In genomic region chr3:66435988-66436387, GRCh38 we compare ENCODE assay signal across 28 cellular contexts.
DNase-seq lines count a peak whose midpoint lies in the region; ATAC-seq and TF ChIP-seq lines count a peak whose summit lies in the region.
"Had no signal": no experiment of that assay in that cellular context is flagged by ENCODE, and none has a peak within 500 bp of the region (broad histone marks: within the 10 kb centered on the region; RNA-seq: fewer than 3 reads in every experiment).

No MANE protein-coding gene starts in this region.

- peaks cover 47% of the 10 kb centered on the region for H3K4me1 Mint-ChIP-seq in osteocyte (ENCODE audit: unreplicated experiment)

- ATAC-seq in psoas muscle, result peak in 3 of 4 donors; percentile 33 to 53 (median 51)
- ATAC-seq: left lobe of liver; stimulated activated naive CD8-positive, alpha-beta T cell treated with anti-CD3 and anti-CD28 coated beads, Interleukin-15, amount 100 ng/mL, for 72 hours had no signal

- H3K4me3 ChIP-seq in mammary epithelial cell (replicated peaks in 1 of 3; ENCODE audit: insufficient read depth in 1 of 3, low read depth in 2 of 3, low read length in 3 of 3) (no peak overlapping the region), right atrium auricular region (no peak overlapping the region), psoas muscle (no peak overlapping the region), PC-9 (no peak overlapping the region), Karpas-422 (ENCODE audit: low read length) (no peak overlapping the region)
- H3K4me3 ChIP-seq: dorsolateral prefrontal cortex, smooth muscle cell had no signal

- H3K27me3 ChIP-seq in mammary epithelial cell (ENCODE audit: insufficient read depth, low read length), result no peaks in the 10 kb centered on the region
- no peaks in the 10 kb centered on the region for H3K27me3 ChIP-seq in right atrium auricular region
- no peaks in the 10 kb centered on the region for H3K27me3 ChIP-seq in psoas muscle (ENCODE audit: insufficient read depth in 3 of 3, low read length in 2 of 3)
- H3K27me3 ChIP-seq in PC-9 (ENCODE audit: insufficient read depth, low read depth), result no peaks in the 10 kb centered on the region
- no peaks in the 10 kb centered on the region for H3K27me3 ChIP-seq in Karpas-422 (ENCODE audit: low read length)
- H3K27me3 ChIP-seq: dorsolateral prefrontal cortex had no signal

- CTCF ChIA-PET in mammary epithelial cell (lab: Charles Lee; ENCODE audit: low non-redundant PET) (no interaction called here), PC-9 (lab: Charles Lee) (no interaction called here)

- H3K27ac ChIP-seq in mammary epithelial cell (ENCODE audit: insufficient read depth, low read depth, low read length) (no peak overlapping the region), right atrium auricular region (peak overlapping the region; percentile 30 to 47), psoas muscle (peak overlapping the region; percentile 69), PC-9 (no peak overlapping the region), Karpas-422 (ENCODE audit: low read length) (no peak overlapping the region)

- peaks cover 16% of the 10 kb centered on the region for H3K36me3 Mint-ChIP-seq in osteocyte (ENCODE audit: unreplicated experiment)
- H3K36me3 Mint-ChIP-seq: IgD-negative memory B cell, mesothelial cell of epicardium had no signal

- 45% methylated on average over 4 of the region's 6 CpGs for WGBS in mammary epithelial cell (ENCODE audit: low coverage, missing lambda C conversion rate)
- WGBS in psoas muscle, 3 donors, result 33 to 48% (median 38%) methylated on average over 6 of the region's 6 CpGs

- no peaks in the 10 kb centered on the region for H3F3A ChIP-seq in PC-9 (ENCODE audit: insufficient read depth, low read depth)

- H3K27ac Mint-ChIP-seq in osteocyte (ENCODE audit: unreplicated experiment), result no peak overlapping the region
- H3K27ac Mint-ChIP-seq: activated CD4-positive, alpha-beta T cell treated with anti-CD3 and anti-CD28 coated beads, Interleukin-2, amount 10 ng/mL, durations not matched to agents 24 days and 14 days; B cell; IgD-negative memory B cell; immature natural killer cell; mesothelial cell of epicardium; naive B cell had no signal

- BruUV-seq in mammary epithelial cell (replicated peaks; lab: Mats Ljungman, UMichigan) (no TSS peak), PC-9 (replicated peaks; lab: Mats Ljungman, UMichigan) (no TSS peak)

- dilution Hi-C loops in mammary epithelial cell (cut with HindIII; ENCODE audit: low sequenced_read_pairs), result no loop called here

- in situ Hi-C loops in G401 (cut with HindIII; ENCODE audit: low sequenced_read_pairs) (no loop called here), mammary epithelial cell (cut with MboI; ENCODE audit: low sequenced_read_pairs in 2 of 2) (no loop called here)

- H3K4me1 ChIP-seq in mammary epithelial cell (ENCODE audit: insufficient read depth, low read length) (peaks cover 32% of the 10 kb centered on the region), right atrium auricular region (peaks cover 0 to 78% of the 10 kb centered on the region in 2 donors), psoas muscle (peaks cover 82% of the 10 kb centered on the region), PC-9 (replicated peaks; ENCODE audit: insufficient read depth) (peaks cover 7% of the 10 kb centered on the region; the same call in 1 of the 2 replicates), Karpas-422 (ENCODE audit: low read length) (peaks cover 79% of the 10 kb centered on the region)

- H3K36me3 ChIP-seq in mammary epithelial cell (ENCODE audit: insufficient read depth, low read length) (no peaks in the 10 kb centered on the region), right atrium auricular region (no peaks in the 10 kb centered on the region), psoas muscle (ENCODE audit: insufficient read depth in 1 of 2, low read depth in 1 of 2) (no peaks in the 10 kb centered on the region), PC-9 (ENCODE audit: low read depth) (no peaks in the 10 kb centered on the region), Karpas-422 (ENCODE audit: insufficient read depth, low read length) (no peaks in the 10 kb centered on the region)

- H3K9me3 ChIP-seq in mammary epithelial cell (replicated peaks; ENCODE audit: insufficient read depth, low read length) (no peaks in the 10 kb centered on the region), right atrium auricular region (no peaks in the 10 kb centered on the region), psoas muscle (no peaks in the 10 kb centered on the region), PC-9 (ENCODE audit: insufficient read depth, low read depth) (no peaks in the 10 kb centered on the region), Karpas-422 (ENCODE audit: low read length) (no peaks in the 10 kb centered on the region)

- intact Hi-C loops in mammary epithelial cell (cut with micrococcal nuclease), result no loop called here
- intact Hi-C loops in psoas muscle (cut with DNase I), result no loop called here
- intact Hi-C loops in PC-9 (cut with micrococcal nuclease; ENCODE audit: unreplicated experiment), result no loop called here

- no peaks in the 10 kb centered on the region for H3K9me3 Mint-ChIP-seq in osteocyte (ENCODE audit: unreplicated experiment)
- H3K9me3 Mint-ChIP-seq: activated CD4-positive, alpha-beta T cell treated with anti-CD3 and anti-CD28 coated beads, Interleukin-2, amount 10 ng/mL, durations not matched to agents 24 days and 14 days; CD8-positive, alpha-beta memory T cell; IgD-negative memory B cell; immature natural killer cell; mesothelial cell of epicardium; naive B cell; stimulated activated naive CD8-positive, alpha-beta T cell treated with anti-CD3 and anti-CD28 coated beads, Interleukin-15, amount 100 ng/mL, for 72 hours had no signal

- H3K27me3 Mint-ChIP-seq in osteocyte (ENCODE audit: unreplicated experiment), result no peaks in the 10 kb centered on the region
- H3K27me3 Mint-ChIP-seq: activated CD4-positive, alpha-beta T cell treated with anti-CD3 and anti-CD28 coated beads, Interleukin-2, amount 10 ng/mL, durations not matched to agents 24 days and 14 days; B cell; CD8-positive, alpha-beta memory T cell had no signal

- DNase-seq in G401 (ENCODE audit: low spot score), result peak; percentile 67
- no peak for DNase-seq in mammary epithelial cell
- DNase-seq in right atrium auricular region (ENCODE audit: low spot score), result no peak
- DNase-seq in psoas muscle, result peak in 1 of 2 donors; percentile 77
- DNase-seq in central memory CD4-positive, alpha-beta T cell, result no peak
- no peak for DNase-seq in PC-9
- no peak for DNase-seq in Karpas-422
- DNase-seq in osteocyte (ENCODE audit: extremely low spot score, unreplicated experiment), result no peak
- DNase-seq: activated CD4-positive, alpha-beta T cell treated with anti-CD3 and anti-CD28 coated beads, Interleukin-2, amount 10 ng/mL, durations not matched to agents 24 days and 14 days; activated T-cell treated with anti-CD3 and anti-CD28 coated beads, Interleukin-2, amount 50 U/mL, for 1 hour; CD8-positive, alpha-beta memory T cell; cerebellar nuclear complex; dorsolateral prefrontal cortex; hypothalamus; immature natural killer cell; naive B cell; NCI-H1092; NCI-H1694 treated with DMSO at 0.1 percent for 48 hours; NCI-H446; NCI-H748 treated with DMSO at 0.1 percent for 48 hours; nucleus accumbens; stimulated activated CD4-positive, alpha-beta T cell treated with anti-CD3 and anti-CD28 coated beads, Interleukin-1b, Interleukin-23, amount 100 ng/mL, for 48 hours; stimulated activated naive CD8-positive, alpha-beta T cell treated with anti-CD3 and anti-CD28 coated beads, Interleukin-15, amount 100 ng/mL, for 72 hours had no signal

- H2AFZ ChIP-seq in mammary epithelial cell (ENCODE audit: low read depth, low read length), result peak overlapping the region; percentile 2
- H2AFZ ChIP-seq in PC-9, result no peak overlapping the region
- no peak overlapping the region for H2AFZ ChIP-seq in Karpas-422 (ENCODE audit: low read length)

- H3K9ac ChIP-seq in mammary epithelial cell (ENCODE audit: insufficient read depth, low read length) (no peak overlapping the region), Karpas-422 (ENCODE audit: low read length) (no peak overlapping the region)

- H3K4me2 ChIP-seq in mammary epithelial cell (ENCODE audit: insufficient read depth, low read depth, low read length) (no peak overlapping the region), PC-9 (no peak overlapping the region), Karpas-422 (ENCODE audit: low read depth, low read length, poor library complexity, severe bottlenecking) (no peak overlapping the region)
- H3K4me2 ChIP-seq: smooth muscle cell had no signal

- POLR2A ChIA-PET in PC-9 (lab: Charles Lee; ENCODE audit: unreplicated experiment), result no interaction called here

- H3K79me2 ChIP-seq in mammary epithelial cell (ENCODE audit: insufficient read depth, low read length), result no peaks in the 10 kb centered on the region
- no peaks in the 10 kb centered on the region for H3K79me2 ChIP-seq in PC-9 (ENCODE audit: low read depth)
- peaks cover 44% of the 10 kb centered on the region; the same call in 1 of the 2 replicates for H3K79me2 ChIP-seq in Karpas-422 (ENCODE audit: low read length)

- no peaks in the 10 kb centered on the region for H3K9me2 ChIP-seq in PC-9 (ENCODE audit: insufficient read depth)
- H3K9me2 ChIP-seq in Karpas-422 (replicated peaks; ENCODE audit: insufficient read depth, low read length), result no peaks in the 10 kb centered on the region

- H4K20me1 ChIP-seq in mammary epithelial cell (ENCODE audit: insufficient read depth, low read length), result no peaks in the 10 kb centered on the region
- no peaks in the 10 kb centered on the region for H4K20me1 ChIP-seq in PC-9 (ENCODE audit: insufficient read depth)
- H4K20me1 ChIP-seq in Karpas-422 (ENCODE audit: insufficient read depth, low read depth, low read length), result no peaks in the 10 kb centered on the region

- no peak overlapping the region for H3K4me3 Mint-ChIP-seq in osteocyte (ENCODE audit: unreplicated experiment)
- H3K4me3 Mint-ChIP-seq: activated CD4-positive, alpha-beta T cell treated with anti-CD3 and anti-CD28 coated beads, Interleukin-2, amount 10 ng/mL, durations not matched to agents 24 days and 14 days; B cell; IgD-negative memory B cell; mesothelial cell of epicardium; naive B cell; stimulated activated naive CD8-positive, alpha-beta T cell treated with anti-CD3 and anti-CD28 coated beads, Interleukin-15, amount 100 ng/mL, for 72 hours had no signal

- TF ChIP-seq CTCF in mammary epithelial cell (conservative IDR thresholded peaks at IDR 0.05 in 1 of 2, IDR thresholded peaks at IDR 0.05 in 1 of 2; ENCODE audit: extremely low read depth in 1 of 2, insufficient read depth in 1 of 2, low read depth in 1 of 2, low read length in 2 of 2) (no peak), right atrium auricular region (IDR thresholded peaks at IDR 0.05) (no peak), psoas muscle (IDR thresholded peaks at IDR 0.05) (no peak), PC-9 (conservative IDR thresholded peaks at IDR 0.05) (no peak), osteocyte (IDR thresholded peaks at IDR 0.05) (no peak)

Comparison
In these comparisons a context has a peak if more than half of its experiments do, and no peak if none do; other contexts are left out.
1. H3K27ac ChIP-seq: peak in right atrium auricular region (2 of 2) and psoas muscle (single experiment); none in mammary epithelial cell (single experiment), PC-9 (single experiment) and Karpas-422 (single experiment).